Comparison of ENCODE assay signal across 31 cellular contexts in genomic region chrX:38669425-38669824, GRCh38.
DNase-seq lines count a peak whose midpoint lies in the region; ATAC-seq, FAIRE-seq and TF ChIP-seq lines count a peak whose summit lies in the region.
"Had no signal": no experiment of that assay in that cellular context is flagged by ENCODE, and none has a peak within 500 bp of the region (broad histone marks: within the 10 kb centered on the region; RNA-seq: fewer than 3 reads in every experiment).

No MANE protein-coding gene starts in this region.

- no peak overlapping the region for H3K4me3 Mint-ChIP-seq in activated CD4-positive, alpha-beta T cell treated with anti-CD3 and anti-CD28 coated beads, Interleukin-2, amount 10 ng/mL, durations not matched to agents 7 days and 5 days
- H3K4me3 Mint-ChIP-seq in HFFc6: no peak overlapping the region
- H3K4me3 Mint-ChIP-seq: activated naive CD8-positive, alpha-beta T cell treated with anti-CD3 and anti-CD28 coated beads for 36 hours; IgD-negative memory B cell; memory B cell; neural progenitor cell; stimulated activated naive B cell treated with anti-CD40 and anti-IgM and Interleukin-4, amounts not matched to agents 10 μg/mL and 1 μg/mL and 100 μg/mL, for 72 hours had no signal

- H3K27me3 ChIP-seq in small intestine (ENCODE audit: control insufficient read depth in 2 of 2, insufficient read depth in 2 of 2, low read length in 2 of 2): no peaks in the 10 kb centered on the region
- H3K27me3 ChIP-seq: gastroesophageal sphincter, hepatocyte, neural progenitor cell, pancreas had no signal

- CTCF ChIA-PET in activated CD4-positive, alpha-beta T cell treated with anti-CD3 and anti-CD28 coated beads, Interleukin-2, amount 10 ng/mL, durations not matched to agents 7 days and 5 days (lab: Charles Lee): interaction anchor here (1.2 kb wide), 1 partner anchor 11 kb away, joined by 3 read pairs; no protein-coding TSS in a partner anchor

- H3K4me3 ChIP-seq in small intestine (ENCODE audit: low read depth in 1 of 2, low read length in 2 of 2): no peak overlapping the region
- H3K4me3 ChIP-seq: gastroesophageal sphincter, GM12878, hepatocyte, neural progenitor cell, pancreas, skin epidermis, upper lobe of left lung had no signal

- WGBS in small intestine, 3 donors: 13 to 26% (median 20%) methylated on average over 4 of the region's 4 CpGs

- H3K9me3 Mint-ChIP-seq in activated CD4-positive, alpha-beta T cell treated with anti-CD3 and anti-CD28 coated beads, Interleukin-2, amount 10 ng/mL, durations not matched to agents 7 days and 5 days: no peaks in the 10 kb centered on the region
- H3K9me3 Mint-ChIP-seq in HFFc6: no peaks in the 10 kb centered on the region
- H3K9me3 Mint-ChIP-seq: activated naive CD8-positive, alpha-beta T cell treated with anti-CD3 and anti-CD28 coated beads for 36 hours; memory B cell; neural progenitor cell; stimulated activated naive B cell treated with anti-CD40 and anti-IgM and Interleukin-4, amounts not matched to agents 10 μg/mL and 1 μg/mL and 100 μg/mL, for 72 hours had no signal

- FAIRE-seq in small intestine (lab: Jason Lieb, UNC): no peak
- FAIRE-seq: bronchial epithelial cell, GM12878 had no signal

- TF ChIP-seq CTCF in HFFc6 (IDR thresholded peaks at IDR 0.05): no peak

- peak; percentile 9 for DNase-seq in activated CD4-positive, alpha-beta T cell treated with anti-CD3 and anti-CD28 coated beads, Interleukin-2, amount 10 ng/mL, durations not matched to agents 7 days and 5 days
- no peak for DNase-seq in activated CD4-positive, alpha-beta T cell treated with anti-CD3 and anti-CD28 coated beads, Interleukin-2, amount 50 U/mL, for 1 hour
- DNase-seq in NOMO-1 treated with dmso at 0.1 percent for 144 hours (lab: John Stamatoyannopoulos, UW; ENCODE audit: unreplicated experiment) (peak; percentile 21), small intestine (peak; percentile 25), HFFc6 (no peak)
- DNase-seq in central memory CD4-positive, alpha-beta T cell: peak; percentile 19
- DNase-seq: activated CD8-positive, alpha-beta memory T cell treated with anti-CD3 and anti-CD28 coated beads for 24 hours; activated naive CD8-positive, alpha-beta T cell treated with anti-CD3 and anti-CD28 coated beads for 36 hours; anterior cingulate cortex; effector CD8-positive, alpha-beta T cell; NCI-H1092; NCI-H1694 treated with DMSO at 0.1 percent for 48 hours; NCI-H446; NCI-H774; pancreas; retina; stimulated activated naive B cell treated with anti-CD40 and anti-IgM and Interleukin-4, amounts not matched to agents 10 μg/mL and 1 μg/mL and 100 μg/mL, for 72 hours; T-helper 9 cell; upper lobe of left lung had no signal

- POLR2A ChIA-PET in activated CD4-positive, alpha-beta T cell treated with anti-CD3 and anti-CD28 coated beads, Interleukin-2, amount 10 ng/mL, durations not matched to agents 7 days and 5 days (lab: Charles Lee): no interaction called here

- H3K4me1 ChIP-seq in small intestine (ENCODE audit: control insufficient read depth in 2 of 2, insufficient read depth in 1 of 2, low read depth in 1 of 2, low read length in 1 of 2): no peaks in the 10 kb centered on the region
- H3K4me1 ChIP-seq: gastroesophageal sphincter, neural progenitor cell, pancreas, upper lobe of left lung had no signal

- no peaks in the 10 kb centered on the region for H3K36me3 ChIP-seq in small intestine (ENCODE audit: control insufficient read depth in 2 of 2, insufficient read depth in 2 of 2, low read length in 2 of 2)
- H3K36me3 ChIP-seq: gastroesophageal sphincter, neural progenitor cell, pancreas, upper lobe of left lung had no signal

- ATAC-seq in GM19467 (IDR thresholded peaks at IDR 0.05; ENCODE audit: unreplicated experiment) (no peak), GM19455 (IDR thresholded peaks at IDR 0.05; ENCODE audit: unreplicated experiment) (no peak)
- ATAC-seq: gastroesophageal sphincter; GM12878; HCT116; pancreas; PC-3; stimulated activated naive B cell treated with anti-CD40 and anti-IgM and Interleukin-4, amounts not matched to agents 10 μg/mL and 1 μg/mL and 100 μg/mL, for 72 hours had no signal

- H3K36me3 Mint-ChIP-seq in activated CD4-positive, alpha-beta T cell treated with anti-CD3 and anti-CD28 coated beads, Interleukin-2, amount 10 ng/mL, durations not matched to agents 7 days and 5 days (ENCODE audit: low read depth): no peaks in the 10 kb centered on the region
- no peaks in the 10 kb centered on the region for H3K36me3 Mint-ChIP-seq in HFFc6 (ENCODE audit: low read depth)
- H3K36me3 Mint-ChIP-seq: activated naive CD8-positive, alpha-beta T cell treated with anti-CD3 and anti-CD28 coated beads for 36 hours; IgD-negative memory B cell; memory B cell; neural progenitor cell; stimulated activated naive B cell treated with anti-CD40 and anti-IgM and Interleukin-4, amounts not matched to agents 10 μg/mL and 1 μg/mL and 100 μg/mL, for 72 hours had no signal

- H3K27ac Mint-ChIP-seq in activated CD4-positive, alpha-beta T cell treated with anti-CD3 and anti-CD28 coated beads, Interleukin-2, amount 10 ng/mL, durations not matched to agents 7 days and 5 days: no peak overlapping the region
- no peak overlapping the region for H3K27ac Mint-ChIP-seq in HFFc6
- H3K27ac Mint-ChIP-seq: activated naive CD8-positive, alpha-beta T cell treated with anti-CD3 and anti-CD28 coated beads for 36 hours; IgD-negative memory B cell; memory B cell; neural progenitor cell; stimulated activated naive B cell treated with anti-CD40 and anti-IgM and Interleukin-4, amounts not matched to agents 10 μg/mL and 1 μg/mL and 100 μg/mL, for 72 hours had no signal

- no peaks in the 10 kb centered on the region for H3K9me3 ChIP-seq in small intestine (ENCODE audit: control insufficient read depth, low read depth)
- H3K9me3 ChIP-seq: gastroesophageal sphincter, pancreas, upper lobe of left lung had no signal

- H3K27ac ChIP-seq in small intestine (ENCODE audit: low read depth in 1 of 2, low read length in 1 of 2): no peak overlapping the region
- H3K27ac ChIP-seq: gastroesophageal sphincter, hepatocyte, neural progenitor cell, pancreas, skin epidermis, upper lobe of left lung had no signal

- peaks cover 6% of the 10 kb centered on the region for H3K4me1 Mint-ChIP-seq in activated CD4-positive, alpha-beta T cell treated with anti-CD3 and anti-CD28 coated beads, Interleukin-2, amount 10 ng/mL, durations not matched to agents 7 days and 5 days
- H3K4me1 Mint-ChIP-seq in HFFc6 (ENCODE audit: low read depth): no peaks in the 10 kb centered on the region
- H3K4me1 Mint-ChIP-seq: activated naive CD8-positive, alpha-beta T cell treated with anti-CD3 and anti-CD28 coated beads for 36 hours; IgD-negative memory B cell; neural progenitor cell had no signal

- no peaks in the 10 kb centered on the region for H3K27me3 Mint-ChIP-seq in activated CD4-positive, alpha-beta T cell treated with anti-CD3 and anti-CD28 coated beads, Interleukin-2, amount 10 ng/mL, durations not matched to agents 7 days and 5 days
- H3K27me3 Mint-ChIP-seq in HFFc6 (ENCODE audit: insufficient read depth): peaks cover 2% of the 10 kb centered on the region

Comparison
In these comparisons a context has a peak if more than half of its experiments do, and no peak if none do; other contexts are left out.
1. DNase-seq: peak in activated CD4-positive, alpha-beta T cell treated with anti-CD3 and anti-CD28 coated beads, Interleukin-2, amount 10 ng/mL, durations not matched to agents 7 days and 5 days (single experiment), NOMO-1 treated with dmso at 0.1 percent for 144 hours (single experiment), central memory CD4-positive, alpha-beta T cell (single experiment) and small intestine (single experiment); none in activated CD4-positive, alpha-beta T cell treated with anti-CD3 and anti-CD28 coated beads, Interleukin-2, amount 50 U/mL, for 1 hour (single experiment) and HFFc6 (single experiment).